Comparison of ENCODE assay signal across 8 cellular contexts in the genomic region with DNA sequence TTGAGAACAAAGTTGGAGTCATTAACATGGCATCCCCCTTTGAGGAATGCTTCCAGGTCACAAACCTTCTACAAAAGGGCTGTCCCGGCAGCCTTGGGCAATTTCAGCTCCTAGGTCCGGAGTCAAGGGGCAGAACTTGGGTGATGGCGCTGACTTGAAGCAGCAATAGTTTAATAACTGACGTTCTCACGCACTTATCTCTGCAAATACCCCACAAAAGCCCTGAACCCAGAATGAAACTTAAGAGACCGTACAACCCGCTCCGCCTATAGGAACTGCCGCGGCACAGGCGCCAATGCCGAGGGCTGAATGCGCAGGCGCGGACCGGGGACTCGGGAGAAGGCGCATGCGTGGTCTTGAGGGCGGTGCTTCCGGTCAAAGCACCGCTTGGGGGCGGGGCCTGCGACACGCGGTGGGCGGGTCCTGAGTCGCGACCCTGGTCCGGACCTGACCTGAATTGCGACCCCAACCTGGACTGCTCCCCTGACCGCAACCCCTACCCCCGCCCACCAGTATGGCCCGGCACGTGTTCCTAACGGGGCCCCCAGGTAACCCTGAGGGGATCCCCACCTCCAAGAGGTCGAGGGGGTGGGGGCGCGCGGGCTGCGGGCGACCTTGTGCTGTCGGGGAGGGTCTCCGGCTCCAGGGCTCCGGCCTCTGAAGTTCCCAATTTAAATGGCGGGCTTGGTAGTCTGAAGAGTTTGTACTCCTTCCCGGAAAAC. TPM values are rescaled to one million over a fixed set of nuclear protein-coding genes. Genes with fewer than 3 reads are reported as not detected.
DNase-seq lines count a peak whose midpoint lies in the region; ATAC-seq and TF ChIP-seq lines count a peak whose summit lies in the region.

A gene with protein sequence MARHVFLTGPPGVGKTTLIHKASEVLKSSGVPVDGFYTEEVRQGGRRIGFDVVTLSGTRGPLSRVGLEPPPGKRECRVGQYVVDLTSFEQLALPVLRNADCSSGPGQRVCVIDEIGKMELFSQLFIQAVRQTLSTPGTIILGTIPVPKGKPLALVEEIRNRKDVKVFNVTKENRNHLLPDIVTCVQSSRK (plus strand): TSS at position 415 of the 722 bp plus-strand sequence. CDS start 100 bp downstream, at position 515.

- no peaks in the 10 kb centered on the region for H4K20me1 ChIP-seq in DND-41 (ENCODE audit: insufficient read depth, low read length)
- H4K20me1 ChIP-seq in Karpas-422 (ENCODE audit: insufficient read depth, low read depth, low read length), result no peaks in the 10 kb centered on the region
- no peaks in the 10 kb centered on the region for H4K20me1 ChIP-seq in fibroblast of lung (ENCODE audit: control insufficient read depth, extremely low read depth, insufficient read depth, low read length)

- no peaks in the 10 kb centered on the region for H3K9me3 Mint-ChIP-seq in naive thymus-derived CD8-positive, alpha-beta T cell

- peak within 1 kb of the TSS; percentile 88 for H3K9ac ChIP-seq in DND-41 (ENCODE audit: low read depth, low read length)
- H3K9ac ChIP-seq in Karpas-422 (ENCODE audit: low read length), result peak within 1 kb of the TSS; percentile 89
- H3K9ac ChIP-seq in fibroblast of lung (ENCODE audit: insufficient read depth, low read length), result peak within 1 kb of the TSS; percentile 66

- H3K79me2 ChIP-seq in DND-41 (ENCODE audit: insufficient read depth, low read length) (peaks cover 54% of the 10 kb centered on the region), Karpas-422 (ENCODE audit: low read length) (peaks cover 52% of the 10 kb centered on the region), fibroblast of lung (ENCODE audit: control insufficient read depth, insufficient read depth, low read length) (no peaks in the 10 kb centered on the region)

- peaks cover 28 to 50% (median 43%) of the 10 kb centered on the region in 4 donors for H3K4me1 Mint-ChIP-seq in naive thymus-derived CD8-positive, alpha-beta T cell

- H2AFZ ChIP-seq in DND-41 (ENCODE audit: low read depth, low read length), result peak within 1 kb of the TSS; percentile 91
- H2AFZ ChIP-seq in Karpas-422 (ENCODE audit: low read length), result peak within 1 kb of the TSS; percentile 86
- peak within 1 kb of the TSS; percentile 95 for H2AFZ ChIP-seq in fibroblast of lung (ENCODE audit: low read length)

- no peaks in the 10 kb centered on the region for H3K27me3 ChIP-seq in DND-41 (ENCODE audit: insufficient read depth, low read length, poor library complexity)
- H3K27me3 ChIP-seq in Karpas-422 (ENCODE audit: low read length), result no peaks in the 10 kb centered on the region
- no peaks in the 10 kb centered on the region for H3K27me3 ChIP-seq in fibroblast of lung (ENCODE audit: control insufficient read depth, insufficient read depth, low read length)

- POLR2A ChIA-PET in naive thymus-derived CD8-positive, alpha-beta T cell (lab: Charles Lee), result interaction anchor here (1.0 to 2.1 kb wide), 2 partner anchors 27 to 144 kb away, joined by 3 to 9 read pairs; no protein-coding TSS in a partner anchor

- H3K27ac ChIP-seq in DND-41 (ENCODE audit: low read length), result peak within 1 kb of the TSS; percentile 96
- peak within 1 kb of the TSS; percentile 68 for H3K27ac ChIP-seq in Karpas-422 (ENCODE audit: low read length)
- H3K27ac ChIP-seq in fibroblast of lung (ENCODE audit: insufficient read depth, low read length), result peak within 1 kb of the TSS; percentile 63

- H3K9me2 ChIP-seq in Karpas-422 (replicated peaks; ENCODE audit: insufficient read depth, low read length), result 0 out of 2 replicates have a peak, but pooled peaks cover 6% of the 10 kb centered on the region

- H3K4me2 ChIP-seq in DND-41 (ENCODE audit: insufficient read depth, low read length) (peak within 1 kb of the TSS; percentile 90), Karpas-422 (ENCODE audit: low read depth, low read length, poor library complexity, severe bottlenecking) (peak within 1 kb of the TSS; percentile 87), fibroblast of lung (ENCODE audit: extremely low read depth, insufficient read depth, low read length) (peak within 1 kb of the TSS; percentile 94)

- TF ChIP-seq CTCF in DND-41 (IDR thresholded peaks at IDR 0.05; ENCODE audit: borderline replicate concordance, extremely low read depth, low read length, poor library complexity, severe bottlenecking) (peak; percentile 21), fibroblast of lung (conservative IDR thresholded peaks at IDR 0.05 in 1 of 2, IDR thresholded peaks at IDR 0.05 in 1 of 2; ENCODE audit: low read depth in 1 of 2, low read length in 2 of 2) (peak in 1 of 2 donors; percentile 21)

- ATAC-seq in DND-41 (ENCODE audit: insufficient read depth, low read depth), result peak; percentile 83
- ATAC-seq in GM21825 (IDR thresholded peaks at IDR 0.05; ENCODE audit: unreplicated experiment), result peak; percentile 78
- peak; percentile 76 to 83 for ATAC-seq in naive thymus-derived CD8-positive, alpha-beta T cell

- peak within 1 kb of the TSS; percentile 72 to 98 (median 96) for H3K27ac Mint-ChIP-seq in naive thymus-derived CD8-positive, alpha-beta T cell

- peaks cover 0 to 1% (median 0%) of the 10 kb centered on the region in 5 donors for H3K27me3 Mint-ChIP-seq in naive thymus-derived CD8-positive, alpha-beta T cell

- peak within 1 kb of the TSS; percentile 92 to 99 (median 97) for H3K4me3 Mint-ChIP-seq in naive thymus-derived CD8-positive, alpha-beta T cell

- DNase-seq in DND-41 (peak; percentile 93), Karpas-422 (peak; percentile 98), RPMI8226 (peak; percentile 98), fibroblast of lung (ENCODE audit: low read depth in 2 of 2) (peak; percentile 84 to 92)
- peak; percentile 90 to 93 for DNase-seq in activated T-helper 1 cell treated with anti-CD3 and anti-CD28 coated beads, Interleukin-2, amount 50 U/mL, for 16 hours (ENCODE audit: low read depth in 1 of 2, low spot score in 1 of 2)
- peak; percentile 86 to 97 (median 94) for DNase-seq in naive thymus-derived CD8-positive, alpha-beta T cell
- DNase-seq in stimulated activated naive CD4-positive, alpha-beta T cell (lab: John Stamatoyannopoulos, UW), result peak; percentile 82 to 93 (median 90)

- H3K36me3 ChIP-seq in DND-41 (ENCODE audit: insufficient read depth, low read length), result peaks cover 3% of the 10 kb centered on the region; the same call in 1 of the 2 replicates
- H3K36me3 ChIP-seq in Karpas-422 (ENCODE audit: insufficient read depth, low read length), result no peaks in the 10 kb centered on the region
- no peaks in the 10 kb centered on the region for H3K36me3 ChIP-seq in fibroblast of lung (ENCODE audit: control insufficient read depth, insufficient read depth, low read length)

- H3K4me3 ChIP-seq in DND-41 (ENCODE audit: low read depth in 1 of 2, low read length in 2 of 2), result peak within 1 kb of the TSS; percentile 78 to 82
- H3K4me3 ChIP-seq in Karpas-422 (ENCODE audit: low read length), result peak within 1 kb of the TSS; percentile 75
- H3K4me3 ChIP-seq in fibroblast of lung (replicated peaks in 1 of 4; ENCODE audit: control extremely low read depth in 1 of 4, insufficient read depth in 1 of 4, low read depth in 3 of 4, low read length in 4 of 4), result peak within 1 kb of the TSS; percentile 70 to 91 (median 79)

- no peaks in the 10 kb centered on the region for H3K9me3 ChIP-seq in DND-41 (ENCODE audit: insufficient read depth, low read length, severe bottlenecking)
- H3K9me3 ChIP-seq in Karpas-422 (ENCODE audit: low read length), result no peaks in the 10 kb centered on the region
- H3K9me3 ChIP-seq in fibroblast of lung (ENCODE audit: control insufficient read depth, insufficient read depth, low read depth, low read length), result no peaks in the 10 kb centered on the region

- H3K36me3 Mint-ChIP-seq in naive thymus-derived CD8-positive, alpha-beta T cell, result peaks cover 0 to 8% (median 7%) of the 10 kb centered on the region in 3 donors

- peaks cover 37% of the 10 kb centered on the region for H3K4me1 ChIP-seq in DND-41 (ENCODE audit: insufficient read depth, low read length)
- peaks cover 43% of the 10 kb centered on the region for H3K4me1 ChIP-seq in Karpas-422 (ENCODE audit: low read length)
- H3K4me1 ChIP-seq in fibroblast of lung (ENCODE audit: control insufficient read depth, extremely low read depth, insufficient read depth, low read length), result peaks cover 2% of the 10 kb centered on the region

RNA-seq across cellular contexts. Expression of the gene that starts here (rescaled TPM):
- total RNA-seq in Karpas-422 (2014; rRNA removed; shearing (Covaris generic); ENCODE audit: low replicate concordance), result 14.9 and 33.1 TPM in 2 replicates
- total RNA-seq in fibroblast of lung, result 20.8 and 23.0 TPM in 2 replicates
- polyA plus RNA-seq in fibroblast of lung, result 27.9 and 37.2 TPM in 2 replicates
- polyA plus RNA-seq in fibroblast of lung (2012), result 38.4 and 50.1 TPM in 2 replicates
- polyA minus RNA-seq in fibroblast of lung (ENCODE audit: low replicate concordance), result 4.9 and 6.7 TPM in 2 replicates
- total RNA-seq in naive thymus-derived CD8-positive, alpha-beta T cell, result 10 to 100 TPM; 15.1 to 16.6 TPM
- 10 to 100 TPM; 29.5 to 91.1 (median 37.6) TPM for polyA plus RNA-seq in naive thymus-derived CD8-positive, alpha-beta T cell

Comparison
In these comparisons a context has a peak if more than half of its experiments do, and no peak if none do; other contexts are left out.
1. Peak in every context shown above with its lines: DNase-seq, ATAC-seq, H3K4me3 ChIP-seq and H3K27ac ChIP-seq.